26 cellular contexts compared by ENCODE assay signal in genomic region chr1:61094677-61095076, GRCh38. TPM values are rescaled to one million over a fixed set of nuclear protein-coding genes. Genes with fewer than 3 reads are reported as not detected.
DNase-seq lines count a peak whose midpoint lies in the region; ATAC-seq and TF ChIP-seq lines count a peak whose summit lies in the region.
"Had no signal": no experiment of that assay in that cellular context is flagged by ENCODE, and none has a peak within 500 bp of the region (broad histone marks: within the 10 kb centered on the region; RNA-seq: fewer than 3 reads in every experiment).

No MANE protein-coding gene starts in this region.

- no peaks in the 10 kb centered on the region for H3K27me3 ChIP-seq in left ventricle myocardium inferior (ENCODE audit: low read depth)
- no peaks in the 10 kb centered on the region for H3K27me3 ChIP-seq in fibroblast of lung (ENCODE audit: control insufficient read depth, insufficient read depth, low read length)
- no peaks in the 10 kb centered on the region for H3K27me3 ChIP-seq in gastrocnemius medialis
- H3K27me3 ChIP-seq in aorta (ENCODE audit: control insufficient read depth in 1 of 2, insufficient read depth in 2 of 2, low read length in 1 of 2), result no peaks in the 10 kb centered on the region
- H3K27me3 ChIP-seq in upper lobe of right lung, result no peaks in the 10 kb centered on the region
- H3K27me3 ChIP-seq: MG63, neutrophil, upper lobe of left lung had no signal

- H3K9ac ChIP-seq in fibroblast of lung (ENCODE audit: insufficient read depth, low read length), result no peak overlapping the region

- intact Hi-C loops in left ventricle myocardium inferior (cut with micrococcal nuclease) (no loop called here), left ventricle myocardium superior (cut with micrococcal nuclease) (loop anchor here (10.0 kb wide), 1 partner anchor 80 kb away; no protein-coding TSS in a partner anchor), gastrocnemius medialis (cut with DNase I; ENCODE audit: low total_unique reads) (no loop called here), aorta (cut with DNase I) (loop anchor here (5.0 kb wide), 2 partner anchors 78 to 98 kb away; no protein-coding TSS in a partner anchor), upper lobe of right lung (cut with DNase I) (no loop called here)

- no peaks in the 10 kb centered on the region for H4K20me1 ChIP-seq in fibroblast of lung (ENCODE audit: control insufficient read depth, extremely low read depth, insufficient read depth, low read length)

- no peak for TF ChIP-seq CTCF in left ventricle myocardium inferior (IDR thresholded peaks at IDR 0.05; ENCODE audit: borderline replicate concordance)
- TF ChIP-seq CTCF in fibroblast of lung (conservative IDR thresholded peaks at IDR 0.05 in 1 of 2, IDR thresholded peaks at IDR 0.05 in 1 of 2; ENCODE audit: low read depth in 1 of 2, low read length in 2 of 2), result no peak
- no peak for TF ChIP-seq CTCF in gastrocnemius medialis (IDR thresholded peaks at IDR 0.05 in 4 of 5, conservative IDR thresholded peaks at IDR 0.05 in 1 of 5)
- no peak for TF ChIP-seq CTCF in omental fat pad (IDR thresholded peaks at IDR 0.05)
- TF ChIP-seq CTCF in upper lobe of right lung (IDR thresholded peaks at IDR 0.05), result no peak

- H3K36me3 ChIP-seq in left ventricle myocardium inferior, result no peaks in the 10 kb centered on the region
- H3K36me3 ChIP-seq in fibroblast of lung (ENCODE audit: control insufficient read depth, insufficient read depth, low read length), result no peaks in the 10 kb centered on the region
- no peaks in the 10 kb centered on the region for H3K36me3 ChIP-seq in gastrocnemius medialis
- H3K36me3 ChIP-seq in aorta (ENCODE audit: control insufficient read depth in 1 of 2, insufficient read depth in 2 of 2, low read length in 1 of 2), result no peaks in the 10 kb centered on the region
- H3K36me3 ChIP-seq in upper lobe of right lung, result no peaks in the 10 kb centered on the region
- H3K36me3 ChIP-seq: MG63, neutrophil, upper lobe of left lung had no signal

- DNase-seq in left ventricle myocardium inferior (no peak), left ventricle myocardium superior (no peak), fibroblast of lung (ENCODE audit: low read depth in 2 of 2) (no peak), gastrocnemius medialis (no peak), aorta (no peak), COLO829 (ENCODE audit: low spot score) (no peak), omental fat pad (ENCODE audit: low spot score) (no peak), upper lobe of right lung (no peak)
- DNase-seq: activated B cell treated with CpG ODN at 0.5 μM for 24 hours; central memory CD4-positive, alpha-beta T cell; DND-41; H9; islet precursor cell; mammary epithelial cell; MG63; NCI-H1417; NCI-H2081 treated with DMSO at 0.1 percent for 48 hours; NCI-H446; PC-3; SHP77; stimulated activated CD4-positive, alpha-beta T cell treated with anti-CD3 and anti-CD28 coated beads, Interleukin-15, amount 100 ng/mL, for 24 hours; stimulated activated naive CD8-positive, alpha-beta T cell treated with anti-CD3 and anti-CD28 coated beads, Interleukin-15, Interleukin-2, amounts not matched to agents 100 U/mL and 50 U/mL, for 24 hours; upper lobe of left lung had no signal

- H3K27ac ChIP-seq in left ventricle myocardium inferior (replicated peaks), result peak overlapping the region; percentile 42
- no peak overlapping the region for H3K27ac ChIP-seq in fibroblast of lung (ENCODE audit: insufficient read depth, low read length)
- H3K27ac ChIP-seq in gastrocnemius medialis, result peak overlapping the region; percentile 90 to 96 (median 95)
- H3K27ac ChIP-seq in aorta (ENCODE audit: low read depth in 1 of 2, low read length in 2 of 2), result peak overlapping the region in 1 of 2 donors; percentile 14
- no peak overlapping the region for H3K27ac ChIP-seq in upper lobe of right lung
- H3K27ac ChIP-seq: A549, neutrophil had no signal

- H3K4me1 ChIP-seq in left ventricle myocardium inferior (peaks cover 98% of the 10 kb centered on the region), fibroblast of lung (ENCODE audit: control insufficient read depth, extremely low read depth, insufficient read depth, low read length) (peaks cover 4% of the 10 kb centered on the region), gastrocnemius medialis (peaks cover 77 to 82% of the 10 kb centered on the region in 2 donors), aorta (ENCODE audit: control insufficient read depth in 1 of 2, insufficient read depth in 2 of 2, low read length in 2 of 2) (peaks cover 2 to 3% of the 10 kb centered on the region in 2 donors), upper lobe of right lung (peaks cover 31% of the 10 kb centered on the region)

- H3K4me2 ChIP-seq in fibroblast of lung (ENCODE audit: extremely low read depth, insufficient read depth, low read length), result peak overlapping the region; percentile 32
- H3K4me2 ChIP-seq: A549 had no signal

- no peaks in the 10 kb centered on the region for H3K79me2 ChIP-seq in fibroblast of lung (ENCODE audit: control insufficient read depth, insufficient read depth, low read length)

- H2AFZ ChIP-seq in fibroblast of lung (ENCODE audit: low read length), result no peak overlapping the region

- ATAC-seq in left ventricle myocardium superior, result no peak
- no peak for ATAC-seq in gastrocnemius medialis
- no peak for ATAC-seq in aorta (ENCODE audit: low FRiP score)
- ATAC-seq in omental fat pad (ENCODE audit: low FRiP score), result no peak
- ATAC-seq in upper lobe of right lung, result no peak
- ATAC-seq: A549; PC-3; stimulated activated naive CD8-positive, alpha-beta T cell treated with anti-CD3 and anti-CD28 coated beads, Interleukin-15, Interleukin-2, amounts not matched to agents 100 U/mL and 50 U/mL, for 24 hours had no signal

- H3K4me3 ChIP-seq in left ventricle myocardium inferior, result peak overlapping the region; percentile 28
- no peak overlapping the region for H3K4me3 ChIP-seq in fibroblast of lung (replicated peaks in 1 of 4; ENCODE audit: control extremely low read depth in 1 of 4, insufficient read depth in 1 of 4, low read depth in 3 of 4, low read length in 4 of 4)
- H3K4me3 ChIP-seq in gastrocnemius medialis, result peak overlapping the region; percentile 35 to 38 (median 37)
- peak overlapping the region; percentile 15 to 26 for H3K4me3 ChIP-seq in aorta (ENCODE audit: low read length in 2 of 2)
- H3K4me3 ChIP-seq in upper lobe of right lung, result no peak overlapping the region
- H3K4me3 ChIP-seq: A549, K562, MG63, upper lobe of left lung had no signal

- TF ChIP-seq POLR2A in gastrocnemius medialis (IDR thresholded peaks at IDR 0.05), result no peak

- H3K9me3 ChIP-seq in left ventricle myocardium inferior (replicated peaks) (no peaks in the 10 kb centered on the region), fibroblast of lung (ENCODE audit: control insufficient read depth, insufficient read depth, low read depth, low read length) (no peaks in the 10 kb centered on the region), gastrocnemius medialis (no peaks in the 10 kb centered on the region), aorta (ENCODE audit: control insufficient read depth, low read length) (no peaks in the 10 kb centered on the region), upper lobe of right lung (no peaks in the 10 kb centered on the region)
- H3K9me3 ChIP-seq: A549, MG63, neutrophil, upper lobe of left lung had no signal

- in situ Hi-C loops in gastrocnemius medialis (cut with MboI; ENCODE audit: low sequenced_read_pairs in 4 of 4), result no loop called here

- WGBS in aorta, 2 donors, result 2 to 3% methylated on average over 2 of the region's 2 CpGs

RNA-seq across cellular contexts. Expression of gene NFIA, which starts 12.3 kb away (rescaled TPM):
- total RNA-seq in left ventricle myocardium inferior (90.2 TPM), left ventricle myocardium superior (102 TPM), fibroblast of lung (5.4 TPM in 2 replicates), gastrocnemius medialis (10 to 100 TPM; 12.9 to 27.0 (median 26.6) TPM), aorta (100 to 1,000 TPM; 139 to 221 TPM), omental fat pad (100 to 1,000 TPM in 1 of 4 donors, 10 to 100 TPM in 3; 61.1 to 159 (median 77.5) TPM), upper lobe of right lung (66.6 TPM)
- polyA plus RNA-seq in fibroblast of lung (10.9 and 11.0 TPM in 2 replicates), aorta (10 to 100 TPM; 15.3 to 25.7 TPM)
- polyA plus RNA-seq in fibroblast of lung (2012), result 3.9 and 5.6 TPM in 2 replicates
- polyA minus RNA-seq in fibroblast of lung (ENCODE audit: low replicate concordance), result 22.5 and 43.5 TPM in 2 replicates

Comparison
In these comparisons a context has a peak if more than half of its experiments do, and no peak if none do; other contexts are left out.
1. intact Hi-C loops: an anchor here in left ventricle myocardium superior (10.0 kb wide) and aorta (5.0 kb wide); none called in left ventricle myocardium inferior, gastrocnemius medialis and upper lobe of right lung.
2. H3K27ac ChIP-seq: peak in left ventricle myocardium inferior (single experiment) and gastrocnemius medialis (4 of 4); none in fibroblast of lung (single experiment) and upper lobe of right lung (single experiment).
3. H3K4me3 ChIP-seq: peak in left ventricle myocardium inferior (single experiment), gastrocnemius medialis (4 of 4) and aorta (2 of 2); none in fibroblast of lung (0 of 4) and upper lobe of right lung (single experiment).